In the genomic region with DNA sequence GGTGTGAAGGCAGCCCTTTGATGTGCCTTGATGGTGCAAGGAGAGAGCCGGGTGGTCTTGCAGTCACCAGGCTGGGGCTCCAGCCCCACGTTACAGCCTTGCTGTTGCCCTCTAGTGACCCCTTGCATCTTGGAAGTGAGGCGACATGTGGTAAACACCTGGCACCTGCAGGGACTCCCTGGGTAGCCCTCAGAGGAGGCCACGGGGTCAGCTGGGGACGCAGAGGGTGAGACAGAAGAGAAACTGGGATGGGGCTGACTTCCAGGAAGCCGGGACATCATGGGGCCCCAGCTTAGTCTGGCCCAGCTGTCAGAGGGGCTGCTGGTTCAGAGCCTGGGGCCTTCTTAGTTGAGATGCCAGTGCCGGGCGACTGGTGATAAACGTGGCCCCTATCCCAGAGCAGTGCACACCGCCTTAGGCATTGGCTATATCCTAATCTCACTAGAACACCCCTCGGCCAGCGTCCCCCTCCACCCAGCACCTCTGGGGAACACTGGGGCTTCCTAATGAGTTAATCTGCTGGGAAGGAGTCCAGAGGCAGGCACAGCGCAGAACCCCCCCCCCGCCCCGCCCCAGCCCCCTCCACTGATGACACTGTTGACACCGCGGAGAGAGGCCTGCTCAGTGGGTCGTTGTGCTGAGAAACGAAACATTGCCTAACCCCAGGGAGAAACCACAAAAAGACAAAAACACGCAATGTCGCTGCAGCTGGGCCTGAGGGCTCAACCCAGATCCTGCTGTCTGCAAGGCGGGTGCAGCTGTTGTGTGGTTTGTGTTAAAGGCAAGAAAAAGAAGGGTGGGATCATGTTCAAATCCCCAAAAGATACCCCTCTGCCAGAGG, we compare ENCODE assay signal across 8 cellular contexts.
A peak's percentile ranks its signal among the peaks of the same experiment; 100 is the strongest.
DNase-seq lines count a peak whose midpoint lies in the region; ATAC-seq and TF ChIP-seq lines count a peak whose summit lies in the region.

No MANE protein-coding gene starts in this region.

- WGBS in liver, result 76% methylated on average over 22 of the region's 22 CpGs

- TF ChIP-seq RAD21 in liver (IDR thresholded peaks at IDR 0.05), result no peak

- DNase-seq in RPMI8226, result peak; percentile 90
- peak; percentile 49 for DNase-seq in activated gamma-delta T cell treated with anti-CD3 and anti-CD28 coated beads, Interleukin-2, amount 50 U/mL, for 16 hours (ENCODE audit: low read depth)
- peak; percentile 68 for DNase-seq in stimulated activated CD8-positive, alpha-beta memory T cell treated with anti-CD3 and anti-CD28 coated beads, Interleukin-4, amount 100 ng/mL, for 48 hours
- DNase-seq in NCI-H748 (lab: John Stamatoyannopoulos, UW; ENCODE audit: unreplicated experiment), result no peak
- DNase-seq in glomerular visceral epithelial cell (ENCODE audit: extremely low spot score), result no peak

- H3K4me3 ChIP-seq in liver (ENCODE audit: low read depth in 1 of 3, low read length in 3 of 3), result no peak overlapping the region

- H3K4me1 ChIP-seq in liver (ENCODE audit: control insufficient read depth in 4 of 4, insufficient read depth in 4 of 4, low read length in 3 of 4), result peaks cover 27 to 37% (median 31%) of the 10 kb centered on the region in 4 donors

- H3K9ac ChIP-seq in liver (ENCODE audit: low read depth in 1 of 2, low read length in 2 of 2), result no peak overlapping the region

- no peaks in the 10 kb centered on the region for H3K9me3 ChIP-seq in liver (ENCODE audit: control insufficient read depth in 4 of 4, low read length in 3 of 4)

- no peaks in the 10 kb centered on the region for H3K27me3 ChIP-seq in liver (ENCODE audit: control insufficient read depth in 4 of 4, insufficient read depth in 4 of 4, low read length in 3 of 4)

- H3K27ac ChIP-seq in liver (ENCODE audit: low read depth in 1 of 2, low read length in 2 of 2), result peak overlapping the region; percentile 89 to 97

- ATAC-seq in GM18907 (IDR thresholded peaks at IDR 0.05; ENCODE audit: unreplicated experiment) (peak; percentile 58), HG02943 (IDR thresholded peaks at IDR 0.05; ENCODE audit: low read depth, unreplicated experiment) (peak; percentile 46)

- no peak for TF ChIP-seq CTCF in liver (IDR thresholded peaks at IDR 0.05; ENCODE audit: low read depth, low read length, missing input control)

- no peaks in the 10 kb centered on the region for H3K36me3 ChIP-seq in liver (ENCODE audit: control insufficient read depth in 4 of 4, insufficient read depth in 3 of 4, low read depth in 1 of 4, low read length in 3 of 4)

TF ChIP-seq in liver, 16 proteins besides CTCF, POLR2A, EP300 and RAD21:
- TF ChIP-seq TAF1 (conservative IDR thresholded peaks at IDR 0.05), result no peak
- TF ChIP-seq, protein P1, sequence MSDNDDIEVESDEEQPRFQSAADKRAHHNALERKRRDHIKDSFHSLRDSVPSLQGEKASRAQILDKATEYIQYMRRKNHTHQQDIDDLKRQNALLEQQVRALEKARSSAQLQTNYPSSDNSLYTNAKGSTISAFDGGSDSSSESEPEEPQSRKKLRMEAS (IDR thresholded peaks at IDR 0.05), result no peak
TF ChIP-seq in liver: peak in this region for 0.

Comparison
In these comparisons a context has a peak if more than half of its experiments do, and no peak if none do; other contexts are left out.
1. DNase-seq: peak in RPMI8226 (single experiment), activated gamma-delta T cell treated with anti-CD3 and anti-CD28 coated beads, Interleukin-2, amount 50 U/mL, for 16 hours (single experiment) and stimulated activated CD8-positive, alpha-beta memory T cell treated with anti-CD3 and anti-CD28 coated beads, Interleukin-4, amount 100 ng/mL, for 48 hours (single experiment); none in NCI-H748 (single experiment) and glomerular visceral epithelial cell (single experiment).